Comparison of ENCODE assay signal across 10 cellular contexts in genomic region chr22:43826142-43827093, GRCh38. TPM values are rescaled to one million over a fixed set of nuclear protein-coding genes. Genes with fewer than 3 reads are reported as not detected.
DNase-seq lines count a peak whose midpoint lies in the region; ATAC-seq and TF ChIP-seq lines count a peak whose summit lies in the region.
"Had no signal": no experiment of that assay in that cellular context is flagged by ENCODE, and none has a peak within 500 bp of the region (broad histone marks: within the 10 kb centered on the region; RNA-seq: fewer than 3 reads in every experiment).

No MANE protein-coding gene starts in this region.

- H3K36me3 ChIP-seq in GM23338 (ENCODE audit: insufficient read depth) = peaks cover 6% of the 10 kb centered on the region
- H3K36me3 ChIP-seq: suprapubic skin had no signal

- H4K20me1 ChIP-seq in GM23338 (replicated peaks; ENCODE audit: insufficient read depth) = peaks cover 3% of the 10 kb centered on the region; the same call in 1 of the 2 replicates

- H3K27me3 Mint-ChIP-seq in GM23338 (ENCODE audit: insufficient read depth, low read depth, poor library complexity) = peaks cover 14% of the 10 kb centered on the region

- peaks cover 21% of the 10 kb centered on the region for H3K4me1 ChIP-seq in GM23338 (ENCODE audit: insufficient read depth)

- CTCF ChIA-PET in AG04449 (lab: Yijun Ruan, JAX) = interaction anchor here (0.8 to 3.5 kb wide), 11 partner anchors 11 to 595 kb away, joined by 3 to 27 read pairs (median 4); partner anchors contain the start of gene EFCAB6

- DNase-seq in AG04449 (ENCODE audit: low read depth, low spot score) (peak; percentile 33), GM23338 (ENCODE audit: low spot score) (no peak), left colon (no peak), NCI-H187 (lab: John Stamatoyannopoulos, UW) (no peak), activated gamma-delta T cell (lab: John Stamatoyannopoulos, UW) (no peak)
- no peak for DNase-seq in stimulated activated CD4-positive, alpha-beta T cell treated with anti-CD3 and anti-CD28 coated beads, Interleukin-12 subunit alpha, Interleukin-12 subunit beta, amount 100 ng/mL, for 4 hours

- H3K9me2 ChIP-seq in GM23338 (ENCODE audit: insufficient read depth) = no peaks in the 10 kb centered on the region

- H3K4me3 ChIP-seq in AG04449 (ENCODE audit: low read depth, low read length) (peak overlapping the region; percentile 35), GM23338 (no peak overlapping the region)
- H3K4me3 ChIP-seq: suprapubic skin had no signal

- no peaks in the 10 kb centered on the region for H3K27me3 ChIP-seq in GM23338 (ENCODE audit: insufficient read depth)

- no peaks in the 10 kb centered on the region for H3F3A ChIP-seq in GM23338 (replicated peaks; ENCODE audit: low read depth)

- H3K79me2 ChIP-seq in GM23338 (replicated peaks; ENCODE audit: insufficient read depth) = no peaks in the 10 kb centered on the region

- POLR2A ChIA-PET in AG04449 (lab: Yijun Ruan, JAX) = interaction anchor here (0.7 to 1.9 kb wide), 5 partner anchors 9 to 129 kb away, joined by 3 to 12 read pairs (median 5); partner anchors contain the start of genes EFCAB6 and SAMM50

- no peak overlapping the region for H3K27ac Mint-ChIP-seq in GM23338

- H2AFZ ChIP-seq in GM23338 = no peak overlapping the region

- ATAC-seq in GM23338 (no peak), left colon (peak; percentile 54), GM18907 (IDR thresholded peaks at IDR 0.05; ENCODE audit: unreplicated experiment) (no peak)

- no peak overlapping the region; the same call in 2 of the 3 replicates for H3K4me3 Mint-ChIP-seq in GM23338

- peaks cover 3% of the 10 kb centered on the region; the same call in 1 of the 3 replicates for H3K9me3 Mint-ChIP-seq in GM23338

- H3K36me3 Mint-ChIP-seq in GM23338 (ENCODE audit: low read depth) = peaks cover 22% of the 10 kb centered on the region

- TF ChIP-seq CTCF in AG04449 (IDR thresholded peaks at IDR 0.05; ENCODE audit: insufficient read depth, low read length, missing control alignments) (peak; percentile 26), GM23338 (conservative IDR thresholded peaks at IDR 0.05; ENCODE audit: low read depth in 2 of 2) (peak in 1 of 2 experiments; percentile 36; a peak in 2 of 4 replicates), VCaP (conservative IDR thresholded peaks at IDR 0.05) (peak; percentile 74)

- H3K4me2 ChIP-seq in GM23338 = no peak overlapping the region

- H3K27ac ChIP-seq in GM23338 (ENCODE audit: low read depth) = peak overlapping the region; percentile 59; the same call in 1 of the 2 replicates
- peak overlapping the region; percentile 37; the same call in 1 of the 2 replicates for H3K27ac ChIP-seq in VCaP
- H3K27ac ChIP-seq: suprapubic skin had no signal

- intact Hi-C loops in left colon (cut with DNase I, micrococcal nuclease) = loop anchor here in 1 of 2 donors (5.0 kb wide), 1 partner anchor 439 kb away; no protein-coding TSS in a partner anchor

- H3K4me1 Mint-ChIP-seq in GM23338 = peaks cover 68% of the 10 kb centered on the region

TF ChIP-seq in GM23338, 12 proteins besides CTCF, POLR2A, EP300 and RAD21:
- no peak for TF ChIP-seq CREB1 (CRISPR knock-in tag; IDR thresholded peaks at IDR 0.05; ENCODE audit: low read depth)
- TF ChIP-seq POLR2AphosphoS5 (IDR thresholded peaks at IDR 0.05; ENCODE audit: low read depth) = no peak
- no peak for TF ChIP-seq EZH2phosphoT487 (IDR thresholded peaks at IDR 0.05; ENCODE audit: unreplicated experiment)
- no peak for TF ChIP-seq JUNB (IDR thresholded peaks at IDR 0.05; ENCODE audit: unreplicated experiment)
- TF ChIP-seq ZNF114 (CRISPR knock-in tag; IDR thresholded peaks at IDR 0.05) = no peak
- TF ChIP-seq STAT1 (IDR thresholded peaks at IDR 0.05; ENCODE audit: unreplicated experiment) = no peak
- no peak for TF ChIP-seq NANOG (IDR thresholded peaks at IDR 0.05; ENCODE audit: borderline replicate concordance)
- no peak for TF ChIP-seq ETS1 (IDR thresholded peaks at IDR 0.05)
- no peak for TF ChIP-seq ZNF462 (CRISPR knock-in tag; IDR thresholded peaks at IDR 0.05)
- TF ChIP-seq ZNF331 (CRISPR knock-in tag; IDR thresholded peaks at IDR 0.05; ENCODE audit: low read depth) = no peak

RNA-seq across cellular contexts. Expression of gene EFCAB6, which starts 14.3 kb away (rescaled TPM):
- total RNA-seq in GM23338 (2014; rRNA removed; shearing (Covaris generic)) = 1.8 and 1.9 TPM in 2 replicates
- 1.1 and 1.2 TPM in 2 replicates for polyA plus RNA-seq in GM23338 (2016; fragmentation: Nextera tagmentation; extraction: Ambion mirVana)
- 1 to 10 TPM in 1 of 2 donors, under 1 TPM in 1; 0.58 to 1.1 TPM for total RNA-seq in left colon
- total RNA-seq: T-helper 1 cell treated with Interleukin-12 subunit alpha and Interleukin-12 subunit beta and Interleukin-4 antibody, amounts not matched to agents 30 ng/mL and 1 ng/mL, for 36 hours had no signal

RNA-seq across cellular contexts. Expression of gene SULT4A1, which starts 35.9 kb away (rescaled TPM):
- total RNA-seq in GM23338 (2014; rRNA removed; shearing (Covaris generic)) = 5.2 and 7.8 TPM in 2 replicates
- 4.3 and 4.7 TPM in 2 replicates for polyA plus RNA-seq in GM23338 (2016; fragmentation: Nextera tagmentation; extraction: Ambion mirVana)
- under 1 TPM; 0.15 to 0.28 TPM for total RNA-seq in left colon
- total RNA-seq: T-helper 1 cell treated with Interleukin-12 subunit alpha and Interleukin-12 subunit beta and Interleukin-4 antibody, amounts not matched to agents 30 ng/mL and 1 ng/mL, for 36 hours had no signal
